ENCODE assay signal across 8 cellular contexts in the genomic region with DNA sequence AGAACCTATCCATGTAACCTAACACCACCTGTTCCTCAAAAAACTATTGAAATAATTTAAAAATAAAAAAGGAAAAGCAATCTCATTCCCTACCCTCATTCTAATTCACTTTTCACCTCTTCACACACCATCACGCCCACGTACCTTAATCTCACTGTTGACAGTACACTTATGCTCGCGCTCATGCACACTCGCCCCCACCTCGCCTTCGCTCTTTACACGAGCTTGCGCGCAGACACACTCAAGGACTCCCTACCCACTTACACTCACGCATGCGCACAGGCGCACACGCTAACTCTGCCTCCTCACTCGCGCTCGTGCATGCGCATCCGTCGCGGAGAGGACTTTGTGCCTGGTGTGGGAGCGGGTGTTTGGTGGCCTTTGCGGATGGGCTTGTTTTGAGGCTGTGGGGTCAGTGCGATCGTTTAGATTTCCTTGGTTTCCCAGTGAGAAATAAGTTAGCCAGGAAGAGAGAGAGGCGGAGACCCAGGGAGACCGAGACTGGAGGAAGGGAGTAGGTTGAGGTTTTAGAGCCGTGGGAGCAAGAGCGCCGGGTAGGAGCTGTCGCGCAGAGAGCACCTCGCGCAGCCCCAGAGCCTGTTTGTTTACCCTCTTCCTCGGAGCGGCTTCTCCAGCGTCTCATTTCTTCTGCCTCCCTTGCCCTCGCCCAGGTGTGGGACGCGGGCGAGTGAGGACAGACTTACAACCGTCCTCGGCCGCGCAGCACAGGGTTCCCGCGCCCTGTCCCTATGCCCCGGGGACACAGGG. TPM values are rescaled to one million over a fixed set of nuclear protein-coding genes. Genes with fewer than 3 reads are reported as not detected.
DNase-seq lines count a peak whose midpoint lies in the region; FAIRE-seq and TF ChIP-seq lines count a peak whose summit lies in the region.

No MANE protein-coding gene starts in this region.

- FAIRE-seq in small intestine (lab: Jason Lieb, UNC) = no peak

- H3K9me3 ChIP-seq in small intestine (ENCODE audit: control insufficient read depth, low read depth) = no peaks in the 10 kb centered on the region

- H3K36me3 ChIP-seq in brain microvascular endothelial cell (replicated peaks) (no peaks in the 10 kb centered on the region), small intestine (ENCODE audit: control insufficient read depth in 2 of 2, insufficient read depth in 2 of 2, low read length in 2 of 2) (no peaks in the 10 kb centered on the region)

- peak; percentile 31 for DNase-seq in GM04503 (ENCODE audit: low read depth)
- DNase-seq in HCEC 1CT = peak; percentile 31
- peak; percentile 54 for DNase-seq in NCI-H1436 (lab: John Stamatoyannopoulos, UW)
- DNase-seq in UCSD-AML1 (lab: John Stamatoyannopoulos, UW; ENCODE audit: unreplicated experiment) = peak; percentile 59
- DNase-seq in brain microvascular endothelial cell = no peak
- peak; percentile 53 for DNase-seq in iPS-NIHi11 (ENCODE audit: low spot score)
- DNase-seq in small intestine = peak; percentile 88
- DNase-seq in NCI-H1048 (lab: John Stamatoyannopoulos, UW) = no peak

- 0 to 1% (median 1%) methylated on average over 48 of the region's 48 CpGs for WGBS in small intestine, 3 donors

- in situ Hi-C loops in brain microvascular endothelial cell (cut with HindIII; ENCODE audit: low pct_ligation_motif_present, low sequenced_read_pairs) = no loop called here

- peaks cover 2 to 3% of the 10 kb centered on the region in 2 donors for H3K4me1 ChIP-seq in small intestine (ENCODE audit: control insufficient read depth in 2 of 2, insufficient read depth in 1 of 2, low read depth in 1 of 2, low read length in 1 of 2)

- peak overlapping the region; percentile 64 for H3K4me3 ChIP-seq in brain microvascular endothelial cell (ENCODE audit: low read depth, low read length)
- H3K4me3 ChIP-seq in small intestine (ENCODE audit: low read depth in 1 of 2, low read length in 2 of 2) = peak overlapping the region; percentile 10 to 24

- H3K27ac ChIP-seq in brain microvascular endothelial cell = no peak overlapping the region
- H3K27ac ChIP-seq in small intestine (ENCODE audit: low read depth in 1 of 2, low read length in 1 of 2) = no peak overlapping the region

- peaks cover 34% of the 10 kb centered on the region for H3K27me3 ChIP-seq in brain microvascular endothelial cell (replicated peaks)
- H3K27me3 ChIP-seq in small intestine (ENCODE audit: control insufficient read depth in 2 of 2, insufficient read depth in 2 of 2, low read length in 2 of 2) = peaks cover 0 to 30% of the 10 kb centered on the region in 2 donors

- TF ChIP-seq CTCF in brain microvascular endothelial cell (IDR thresholded peaks at IDR 0.05; ENCODE audit: low read depth, low read length, missing control alignments) = no peak

RNA-seq across cellular contexts. Expression of gene GSX2, which starts 8.1 kb away (rescaled TPM):
- polyA plus RNA-seq in small intestine = not detected

RNA-seq across cellular contexts. Expression of gene CHIC2, which starts 27.4 kb away (rescaled TPM):
- 10 to 100 TPM; 12.5 to 20.7 (median 18.9) TPM for polyA plus RNA-seq in small intestine

Comparison
In these comparisons a context has a peak if more than half of its experiments do, and no peak if none do; other contexts are left out.
1. DNase-seq: peak in GM04503 (single experiment), HCEC 1CT (single experiment), NCI-H1436 (single experiment), UCSD-AML1 (single experiment), iPS-NIHi11 (single experiment) and small intestine (single experiment); none in brain microvascular endothelial cell (single experiment) and NCI-H1048 (single experiment).